In the genomic region with DNA sequence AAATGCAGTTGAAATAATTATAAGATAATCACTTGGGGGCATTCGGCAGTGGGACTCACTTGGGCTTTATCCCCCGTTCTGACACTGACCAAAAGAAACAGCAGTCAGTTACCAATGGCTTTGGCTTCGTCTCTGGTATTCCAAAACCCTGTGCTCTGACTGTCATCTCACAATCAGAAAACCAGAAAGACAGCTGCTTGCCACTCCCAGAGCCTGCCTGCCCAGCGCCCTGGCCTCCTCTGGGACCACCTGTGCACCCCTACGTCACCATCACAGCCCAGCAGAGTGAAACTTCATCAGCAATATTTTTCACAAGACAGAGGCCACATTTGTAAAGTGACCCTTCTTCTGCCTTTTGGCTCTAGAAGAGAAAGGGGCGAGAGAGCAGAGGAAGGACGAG, we compare ENCODE assay signal across 27 cellular contexts.
"Had no signal": no experiment of that assay in that cellular context is flagged by ENCODE, and none has a peak within 500 bp of the region (broad histone marks: within the 10 kb centered on the region; RNA-seq: fewer than 3 reads in every experiment).

No MANE protein-coding gene starts in this region.

- H3K4me3 Mint-ChIP-seq: immature natural killer cell; naive thymus-derived CD8-positive, alpha-beta T cell; stimulated activated effector memory CD8-positive, alpha-beta T cell treated with anti-CD3 and anti-CD28 coated beads, Interleukin-12 subunit alpha, Interleukin-12 subunit beta, amount 100 ng/mL, for 72 hours; stimulated activated naive CD8-positive, alpha-beta T cell treated with anti-CD3 and anti-CD28 coated beads, Interleukin-15, Interleukin-2, amounts not matched to agents 100 ng/mL and 50 ng/mL, for 24 hours had no signal

- H3K27me3 Mint-ChIP-seq: naive thymus-derived CD8-positive, alpha-beta T cell; stimulated activated naive CD8-positive, alpha-beta T cell treated with anti-CD3 and anti-CD28 coated beads, Interleukin-15, Interleukin-2, amounts not matched to agents 100 ng/mL and 50 ng/mL, for 24 hours had no signal

- H3K9me3 ChIP-seq: heart left ventricle, left lung, lower lobe of right lung, right atrium auricular region, right lobe of liver, suprapubic skin, thoracic aorta, tibial artery, vagina had no signal

- FAIRE-seq: islet of Langerhans, kidney had no signal

- H3K4me1 Mint-ChIP-seq: immature natural killer cell; naive thymus-derived CD8-positive, alpha-beta T cell; stimulated activated effector memory CD8-positive, alpha-beta T cell treated with anti-CD3 and anti-CD28 coated beads, Interleukin-12 subunit alpha, Interleukin-12 subunit beta, amount 100 ng/mL, for 72 hours had no signal

- H3K36me3 Mint-ChIP-seq: immature natural killer cell; naive thymus-derived CD8-positive, alpha-beta T cell; stimulated activated effector memory CD8-positive, alpha-beta T cell treated with anti-CD3 and anti-CD28 coated beads, Interleukin-12 subunit alpha, Interleukin-12 subunit beta, amount 100 ng/mL, for 72 hours had no signal

- DNase-seq: glutamatergic neuron; heart left ventricle; hypothalamus; immature natural killer cell; kidney; left colon; left lung; lower lobe of right lung; mammary epithelial cell; mesenchymal stem cell; naive thymus-derived CD8-positive, alpha-beta T cell; nucleus accumbens; right lobe of liver; spleen; stimulated activated CD4-positive, alpha-beta T cell treated with anti-CD3 and anti-CD28 coated beads, Interleukin-4, amount 100 ng/mL, for 24 hours; stimulated activated naive CD4-positive, alpha-beta T cell; tibial artery; trophoblast cell had no signal

- H3K4me3 ChIP-seq: heart left ventricle, left lung, lower lobe of right lung, right atrium auricular region, right lobe of liver, skin epidermis, spleen, suprapubic skin, thoracic aorta, tibial artery, vagina had no signal

- H3K4me1 ChIP-seq: left lung, lower lobe of right lung, parathyroid adenoma, right atrium auricular region, right lobe of liver, spleen, suprapubic skin, tibial artery had no signal

- H3K36me3 ChIP-seq: heart left ventricle, left lung, lower lobe of right lung, right atrium auricular region, right lobe of liver, spleen, suprapubic skin, thoracic aorta, tibial artery, vagina had no signal

- H3K27ac ChIP-seq: heart left ventricle, left lung, lower lobe of right lung, parathyroid adenoma, right atrium auricular region, right lobe of liver, skin epidermis, spleen, suprapubic skin, thoracic aorta, tibial artery, vagina had no signal

- H3K9me3 Mint-ChIP-seq: immature natural killer cell had no signal

- H3K27ac Mint-ChIP-seq: immature natural killer cell; naive thymus-derived CD8-positive, alpha-beta T cell; stimulated activated effector memory CD8-positive, alpha-beta T cell treated with anti-CD3 and anti-CD28 coated beads, Interleukin-12 subunit alpha, Interleukin-12 subunit beta, amount 100 ng/mL, for 72 hours; stimulated activated naive CD8-positive, alpha-beta T cell treated with anti-CD3 and anti-CD28 coated beads, Interleukin-15, Interleukin-2, amounts not matched to agents 100 ng/mL and 50 ng/mL, for 24 hours had no signal

- H3K27me3 ChIP-seq: heart left ventricle, left lung, right atrium auricular region, right lobe of liver, spleen, suprapubic skin, tibial artery, vagina had no signal
